In the genomic region with DNA sequence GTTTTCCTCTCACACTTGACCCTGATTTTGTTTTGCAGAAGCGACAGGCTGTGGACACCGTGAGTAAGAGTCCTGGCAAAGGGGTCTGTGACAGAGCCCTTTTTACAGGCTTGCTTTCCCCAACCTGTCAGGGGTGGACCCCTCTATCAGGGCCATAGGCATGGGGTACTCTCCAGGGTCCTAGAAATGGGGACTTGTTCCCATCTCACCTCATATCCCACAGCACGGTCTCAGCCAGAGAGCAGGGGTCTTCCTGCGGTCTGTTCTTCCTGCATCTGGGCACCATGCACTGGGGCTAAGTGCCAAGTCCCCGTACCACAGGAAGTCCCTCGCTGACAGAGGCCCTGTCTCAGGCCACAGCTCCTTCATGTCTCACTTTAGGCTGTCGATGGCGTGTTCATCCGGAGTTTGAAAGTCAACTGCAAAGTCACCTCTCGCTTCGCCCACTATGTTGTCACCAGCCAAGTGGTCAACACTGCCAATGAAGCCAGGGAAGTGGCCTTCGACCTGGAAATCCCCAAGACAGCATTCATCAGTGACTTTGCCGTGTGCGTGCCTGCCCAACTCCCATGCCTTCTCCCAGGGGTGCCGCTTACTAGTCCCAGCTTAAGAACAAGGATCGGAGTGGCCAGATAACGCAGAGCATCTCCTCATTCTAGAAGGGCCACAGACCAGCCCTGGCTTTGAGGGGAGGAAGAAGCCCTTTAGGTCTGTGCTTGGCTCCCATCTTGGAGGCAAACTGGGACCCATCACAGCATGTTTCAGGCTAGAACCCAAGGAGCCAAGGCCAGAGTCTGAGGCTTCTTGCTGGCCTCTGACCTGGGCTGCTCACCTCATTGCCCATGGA, we compare ENCODE assay signal across 20 cellular contexts. TPM values are rescaled to one million over a fixed set of nuclear protein-coding genes. Genes with fewer than 3 reads are reported as not detected.
A peak's percentile ranks its signal among the peaks of the same experiment; 100 is the strongest.
DNase-seq lines count a peak whose midpoint lies in the region; ATAC-seq and TF ChIP-seq lines count a peak whose summit lies in the region.
"Had no signal": no experiment of that assay in that cellular context is flagged by ENCODE, and none has a peak within 500 bp of the region (broad histone marks: within the 10 kb centered on the region; RNA-seq: fewer than 3 reads in every experiment).

No MANE protein-coding gene starts in this region.

- no peak overlapping the region for H3K27ac ChIP-seq in transverse colon
- no peak overlapping the region for H3K27ac ChIP-seq in psoas muscle
- H3K27ac ChIP-seq: coronary artery, gastroesophageal sphincter had no signal

- no peaks in the 10 kb centered on the region for H3K36me3 ChIP-seq in transverse colon
- no peaks in the 10 kb centered on the region for H3K36me3 ChIP-seq in psoas muscle (ENCODE audit: insufficient read depth in 1 of 2, low read depth in 1 of 2)
- H3K36me3 ChIP-seq: gastroesophageal sphincter had no signal

- TF ChIP-seq CTCF in chondrocyte (IDR thresholded peaks at IDR 0.05) (no peak), natural killer cell (IDR thresholded peaks at IDR 0.05) (no peak), transverse colon (IDR thresholded peaks at IDR 0.05) (no peak), psoas muscle (IDR thresholded peaks at IDR 0.05) (no peak)

- H3K4me1 Mint-ChIP-seq in chondrocyte (ENCODE audit: low read depth) (no peaks in the 10 kb centered on the region), natural killer cell (peaks cover 6 to 25% of the 10 kb centered on the region in 2 donors)
- H3K4me1 Mint-ChIP-seq: activated CD4-positive, alpha-beta T cell treated with anti-CD3 and anti-CD28 coated beads for 36 hours had no signal

- H3K27me3 ChIP-seq in transverse colon (no peaks in the 10 kb centered on the region), psoas muscle (ENCODE audit: insufficient read depth in 3 of 3, low read length in 2 of 3) (peaks cover 0 to 2% (median 0%) of the 10 kb centered on the region in 3 donors)

- intact Hi-C loops in Right ventricle myocardium superior (cut with DNase I), result no loop called here
- intact Hi-C loops in left ventricle myocardium superior (cut with micrococcal nuclease), result no loop called here
- intact Hi-C loops in natural killer cell (cut with micrococcal nuclease), result no loop called here
- intact Hi-C loops in transverse colon (cut with DNase I; ENCODE audit: low total_unique reads), result no loop called here
- intact Hi-C loops in psoas muscle (cut with DNase I), result loop anchor here in 1 of 2 donors (5.0 kb wide), 1 partner anchor 49 kb away; no protein-coding TSS in a partner anchor

- ATAC-seq in Right ventricle myocardium superior (ENCODE audit: poor library complexity), result no peak
- no peak for ATAC-seq in left ventricle myocardium superior
- ATAC-seq in natural killer cell, result peak in 2 of 3 donors; percentile 46 to 51
- ATAC-seq in psoas muscle, result no peak
- ATAC-seq: activated CD4-positive, alpha-beta T cell treated with anti-CD3 and anti-CD28 coated beads for 36 hours; gastroesophageal sphincter had no signal

- no peaks in the 10 kb centered on the region for H3K9me3 ChIP-seq in transverse colon
- H3K9me3 ChIP-seq in psoas muscle, result no peaks in the 10 kb centered on the region
- H3K9me3 ChIP-seq: gastroesophageal sphincter had no signal

- 78% methylated on average over 17 of the region's 17 CpGs; no CpG with 5 or more reads in 1 of the 2 donors for WGBS in transverse colon (ENCODE audit: low coverage in 1 of 2), 2 donors
- 70 to 83% (median 79%) methylated on average over 17 of the region's 17 CpGs for WGBS in psoas muscle, 3 donors

- H3K27ac Mint-ChIP-seq in chondrocyte (ENCODE audit: unreplicated experiment) (no peak overlapping the region), natural killer cell (peak overlapping the region in 1 of 2 donors; percentile 32)
- H3K27ac Mint-ChIP-seq: activated CD4-positive, alpha-beta T cell treated with anti-CD3 and anti-CD28 coated beads for 36 hours had no signal

- H3K4me3 Mint-ChIP-seq in chondrocyte (ENCODE audit: unreplicated experiment), result no peak overlapping the region
- no peak overlapping the region for H3K4me3 Mint-ChIP-seq in natural killer cell
- H3K4me3 Mint-ChIP-seq: activated CD4-positive, alpha-beta T cell treated with anti-CD3 and anti-CD28 coated beads for 36 hours had no signal

- H3K27me3 Mint-ChIP-seq in chondrocyte (ENCODE audit: low read depth) (peaks cover 21% of the 10 kb centered on the region), natural killer cell (ENCODE audit: low read depth in 2 of 2) (peaks cover 0 to 3% of the 10 kb centered on the region in 2 donors)

- no peak for TF ChIP-seq EP300 in transverse colon (IDR thresholded peaks at IDR 0.05; ENCODE audit: low read depth)

- peaks cover 0 to 2% (median 0%) of the 10 kb centered on the region in 4 donors for H3K4me1 ChIP-seq in transverse colon
- H3K4me1 ChIP-seq in psoas muscle, result no peaks in the 10 kb centered on the region
- H3K4me1 ChIP-seq: gastroesophageal sphincter had no signal

- H3K4me3 ChIP-seq in transverse colon, result no peak overlapping the region
- no peak overlapping the region for H3K4me3 ChIP-seq in psoas muscle
- H3K4me3 ChIP-seq: coronary artery, gastroesophageal sphincter had no signal

- H3K9me3 Mint-ChIP-seq in chondrocyte (ENCODE audit: low read depth), result no peaks in the 10 kb centered on the region
- H3K9me3 Mint-ChIP-seq in natural killer cell, result no peaks in the 10 kb centered on the region

- TF ChIP-seq POLR2A in transverse colon (IDR thresholded peaks at IDR 0.05), result no peak

- peak; percentile 30 for DNase-seq in Right ventricle myocardium superior
- no peak for DNase-seq in left ventricle myocardium superior
- DNase-seq in chondrocyte (ENCODE audit: low spot score), result peak; percentile 75
- peak; percentile 14 for DNase-seq in natural killer cell
- DNase-seq in transverse colon, result peak; percentile 3
- no peak for DNase-seq in NCI-H446 (lab: John Stamatoyannopoulos, UW)
- DNase-seq in effector CD4-positive, alpha-beta T cell, result no peak
- no peak for DNase-seq in psoas muscle
- DNase-seq: activated CD4-positive, alpha-beta T cell treated with anti-CD3 and anti-CD28 coated beads for 36 hours; activated naive CD4-positive, alpha-beta T cell treated with anti-CD3 and anti-CD28 coated beads, Interleukin-2, amount 50 U/mL, for 16 hours; MM.1S; NCI-H1930; NCI-H526 treated with DMSO at 0.1 percent for 48 hours; retina; SIG-M5 had no signal

- H3K36me3 Mint-ChIP-seq in chondrocyte (ENCODE audit: low read depth), result no peaks in the 10 kb centered on the region
- H3K36me3 Mint-ChIP-seq in natural killer cell, result no peaks in the 10 kb centered on the region

- in situ Hi-C loops in transverse colon (cut with MboI; ENCODE audit: low pct_ligation_motif_present in 1 of 4, low pct_unique_long_range_greater_than_20kb in 1 of 4, low sequenced_read_pairs in 3 of 4), result no loop called here

RNA-seq across cellular contexts. Expression of a gene that starts 0.8 kb away (rescaled TPM):
- total RNA-seq in Right ventricle myocardium superior, result not detected
- total RNA-seq in left ventricle myocardium superior, result not detected
- total RNA-seq in chondrocyte, result not detected in 3 replicates
- total RNA-seq in natural killer cell, result under 1 TPM in 1 of 3 donors, not detected in 2; 0.56 TPM
- total RNA-seq in transverse colon, result not detected
- total RNA-seq in psoas muscle, result not detected
- polyA plus RNA-seq in psoas muscle, result under 1 TPM in 1 of 3 donors, not detected in 2; 0.03 TPM
- total RNA-seq: activated CD4-positive, alpha-beta T cell treated with anti-CD3 and anti-CD28 coated beads for 36 hours; Daoy; gastroesophageal sphincter; T-helper 2 cell treated with Interferon-gamma antibody and Interleukin-4, amounts not matched to agents 100 ng/mL and 5 ng/mL, for 36 hours had no signal
- polyA plus RNA-seq: neural cell had no signal

RNA-seq across cellular contexts. Expression of a gene that starts 7.4 kb away (rescaled TPM):
- total RNA-seq in Right ventricle myocardium superior (19.5 TPM), left ventricle myocardium superior (21.3 TPM), chondrocyte (11.3 to 15.6 TPM (median 11.6 TPM) in 3 replicates), natural killer cell (10 to 100 TPM; 13.8 to 19.5 (median 15.5) TPM), transverse colon (10 to 100 TPM; 14.6 to 35.0 (median 22.1) TPM), psoas muscle (10 to 100 TPM; 13.8 to 22.1 (median 17.4) TPM)
- 10 to 100 TPM in 1 of 3 donors, 1 to 10 TPM in 2; 4.7 to 22.2 (median 5.2) TPM for polyA plus RNA-seq in psoas muscle

RNA-seq across cellular contexts. Expression of a gene that starts 16.4 kb away (rescaled TPM):
- total RNA-seq in Right ventricle myocardium superior (0.35 TPM), left ventricle myocardium superior (not detected), chondrocyte (3.5 to 17.8 TPM (median 16.9 TPM) in 3 replicates), natural killer cell (not detected), transverse colon (1 to 10 TPM in 1 of 4 donors, under 1 TPM in 1, not detected in 2; 0.27 to 1.6 TPM), psoas muscle (under 1 TPM in 2 of 4 donors, not detected in 2; 0.25 to 0.77 TPM)
- polyA plus RNA-seq in psoas muscle, result under 1 TPM; 0.18 to 0.39 (median 0.29) TPM
- total RNA-seq: activated CD4-positive, alpha-beta T cell treated with anti-CD3 and anti-CD28 coated beads for 36 hours; Daoy; T-helper 2 cell treated with Interferon-gamma antibody and Interleukin-4, amounts not matched to agents 100 ng/mL and 5 ng/mL, for 36 hours had no signal
- polyA plus RNA-seq: neural cell had no signal

RNA-seq across cellular contexts. Expression of a gene that starts 52.3 kb away (rescaled TPM):
- total RNA-seq in Right ventricle myocardium superior (1.3 TPM), left ventricle myocardium superior (4.1 TPM), chondrocyte (5.2 to 8.3 TPM (median 6.3 TPM) in 3 replicates), natural killer cell (10 to 100 TPM; 28.2 to 33.0 (median 32.8) TPM), transverse colon (1 to 10 TPM in 3 of 4 donors, under 1 TPM in 1; 0.60 to 9.5 (median 4.9) TPM), psoas muscle (10 to 100 TPM; 13.1 to 90.8 (median 38.8) TPM)
- 10 to 100 TPM in 1 of 3 donors, 1 to 10 TPM in 2; 1.3 to 29.2 (median 7.4) TPM for polyA plus RNA-seq in psoas muscle

RNA-seq across cellular contexts. Expression of a gene that starts 56.6 kb away (rescaled TPM):
- total RNA-seq in Right ventricle myocardium superior, result 17.8 TPM
- total RNA-seq in left ventricle myocardium superior, result 10.9 TPM
- 1.4 to 9.2 TPM (median 6.9 TPM) in 3 replicates for total RNA-seq in chondrocyte
- 1 to 10 TPM; 5.3 to 7.7 (median 6.8) TPM for total RNA-seq in natural killer cell
- 10 to 100 TPM in 2 of 4 donors, 1 to 10 TPM in 2; 3.0 to 26.5 (median 11.8) TPM for total RNA-seq in transverse colon
- 1,000 to 10,000 TPM in 2 of 4 donors, 100 to 1,000 TPM in 2; 138 to 1,165 (median 841) TPM for total RNA-seq in psoas muscle
- polyA plus RNA-seq in psoas muscle, result 1,000 to 10,000 TPM in 1 of 3 donors, 100 to 1,000 TPM in 1, 10 to 100 TPM in 1; 91.1 to 1,241 (median 578) TPM
- total RNA-seq: Daoy had no signal
- polyA plus RNA-seq: neural cell had no signal

Comparison
In these comparisons a context has a peak if more than half of its experiments do, and no peak if none do; other contexts are left out.
1. DNase-seq: peak in Right ventricle myocardium superior (single experiment), chondrocyte (single experiment), natural killer cell (single experiment) and transverse colon (single experiment); none in left ventricle myocardium superior (single experiment), NCI-H446 (0 of 2), effector CD4-positive, alpha-beta T cell (single experiment) and psoas muscle (0 of 2).
2. ATAC-seq: peak in natural killer cell (2 of 3); none in Right ventricle myocardium superior (single experiment), left ventricle myocardium superior (single experiment) and psoas muscle (0 of 4).